In the genomic region with DNA sequence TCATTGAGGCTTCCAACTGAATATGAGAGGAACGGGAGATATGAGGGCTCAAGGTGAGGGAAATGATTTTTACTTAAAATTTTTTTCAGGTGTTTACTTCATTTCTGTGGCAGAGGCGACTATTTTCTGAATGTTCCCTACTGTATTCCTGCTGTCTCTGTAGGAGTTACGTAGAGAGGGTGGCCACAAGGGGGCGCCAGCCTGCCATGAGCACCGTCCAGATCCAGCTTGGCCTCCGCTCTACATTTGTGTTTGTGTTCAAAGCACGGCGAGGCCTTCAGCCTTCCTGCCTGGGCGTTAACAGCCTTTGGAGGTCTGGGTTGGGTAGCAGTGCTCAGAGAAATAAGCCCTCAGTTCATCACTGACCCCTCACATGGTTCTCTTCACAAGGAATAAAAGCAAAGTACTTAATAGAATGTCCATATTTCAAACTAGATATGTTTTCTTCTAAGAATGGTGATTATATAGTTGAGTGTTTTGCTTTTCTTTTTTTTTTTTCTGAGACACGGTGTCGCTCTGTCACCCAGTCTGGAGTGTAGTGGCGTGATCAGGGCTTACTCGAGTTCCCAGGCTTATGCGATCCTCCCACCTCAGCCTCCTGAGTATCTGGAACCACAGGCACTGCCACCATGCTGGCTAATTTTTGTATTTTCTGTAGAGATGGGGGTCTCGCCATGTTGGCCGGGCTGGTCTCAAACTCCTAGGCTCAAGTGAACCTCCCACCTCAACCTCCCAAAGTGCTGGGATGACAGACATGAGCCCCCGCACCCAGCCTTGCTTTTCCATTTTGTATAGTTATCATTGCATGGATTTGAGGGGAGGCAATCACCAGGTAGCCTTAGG, we compare ENCODE assay signal across 8 cellular contexts. TPM values are rescaled to one million over a fixed set of nuclear protein-coding genes. Genes with fewer than 3 reads are reported as not detected.
DNase-seq lines count a peak whose midpoint lies in the region; ATAC-seq and TF ChIP-seq lines count a peak whose summit lies in the region.

No MANE protein-coding gene starts in this region.

- DNase-seq in EH (ENCODE audit: low read depth) (peak; percentile 83), LNCaP clone FGC (ENCODE audit: low read depth) (peak; percentile 64), RPMI7951 (ENCODE audit: low read depth) (peak; percentile 52), foreskin fibroblast (peak; percentile 78 to 95), non-pigmented ciliary epithelial cell (ENCODE audit: low read depth) (peak; percentile 47), stromal cell of bone marrow (ENCODE audit: low read depth) (peak; percentile 67)
- peak; percentile 59 for DNase-seq in activated effector memory CD4-positive, alpha-beta T cell treated with Interleukin-2 at 50 U/mL for 16 hours

- ATAC-seq in GM18520 (IDR thresholded peaks at IDR 0.05; ENCODE audit: unreplicated experiment) = no peak

- H3K4me3 ChIP-seq in LNCaP clone FGC (ENCODE audit: low read depth, low read length) (no peak overlapping the region), foreskin fibroblast (ENCODE audit: low read depth in 1 of 2, low read length in 2 of 2) (no peak overlapping the region)

- TF ChIP-seq CTCF in LNCaP clone FGC (IDR thresholded peaks at IDR 0.05; ENCODE audit: control insufficient read depth, extremely low read depth, insufficient read depth) = peak; percentile 97
- peak; percentile 95 for TF ChIP-seq CTCF in foreskin fibroblast (IDR thresholded peaks at IDR 0.05; ENCODE audit: low read depth, low read length)

RNA-seq across cellular contexts. Expression of a gene that starts 22.3 kb away (rescaled TPM):
- 8.8 and 18.3 TPM in 2 replicates for total RNA-seq in RPMI7951 (2014; rRNA removed; shearing (Covaris generic))

RNA-seq across cellular contexts. Expression of a gene that starts 28.6 kb away (rescaled TPM):
- total RNA-seq in RPMI7951 (2014; rRNA removed; shearing (Covaris generic)) = 3.8 and 5.3 TPM in 2 replicates
